1 cellular context compared by ENCODE assay signal in genomic region chr1:32291145-32291707, GRCh38.
TF ChIP-seq lines count a peak whose summit lies in the region.

No MANE protein-coding gene starts in this region.

TF ChIP-seq in SK-N-SH, 30 proteins besides CTCF, POLR2A, EP300 and RAD21:
- TF ChIP-seq USF1 (IDR thresholded peaks at IDR 0.05; ENCODE audit: borderline replicate concordance, low read depth) (no peak), RFX5 (IDR thresholded peaks at IDR 0.05; ENCODE audit: low read length) (no peak), FOXM1 (IDR thresholded peaks at IDR 0.05; ENCODE audit: low read depth) (no peak), MEF2A (IDR thresholded peaks at IDR 0.05; ENCODE audit: borderline replicate concordance, low read depth) (no peak), FOXJ3 (CRISPR knock-in tag; IDR thresholded peaks at IDR 0.05) (no peak), MAX (IDR thresholded peaks at IDR 0.05; ENCODE audit: low read depth) (no peak), TAF1 (IDR thresholded peaks at IDR 0.05; ENCODE audit: borderline replicate concordance, low read depth, low read length) (no peak), PBX3 (IDR thresholded peaks at IDR 0.05) (no peak), MXI1 (IDR thresholded peaks at IDR 0.05; ENCODE audit: low read depth, low read length) (no peak), POLR2AphosphoS5 (IDR thresholded peaks at IDR 0.05; ENCODE audit: low read depth, low read length) (no peak), CHD2 (IDR thresholded peaks at IDR 0.05; ENCODE audit: low read length, partially characterized antibody) (no peak), SIN3A (IDR thresholded peaks at IDR 0.05; ENCODE audit: borderline replicate concordance, low read depth, low read length) (no peak), USF2 (IDR thresholded peaks at IDR 0.05; ENCODE audit: borderline replicate concordance, low read depth, low read length) (no peak)
